ENCODE assay signal across 9 cellular contexts in the genomic region with DNA sequence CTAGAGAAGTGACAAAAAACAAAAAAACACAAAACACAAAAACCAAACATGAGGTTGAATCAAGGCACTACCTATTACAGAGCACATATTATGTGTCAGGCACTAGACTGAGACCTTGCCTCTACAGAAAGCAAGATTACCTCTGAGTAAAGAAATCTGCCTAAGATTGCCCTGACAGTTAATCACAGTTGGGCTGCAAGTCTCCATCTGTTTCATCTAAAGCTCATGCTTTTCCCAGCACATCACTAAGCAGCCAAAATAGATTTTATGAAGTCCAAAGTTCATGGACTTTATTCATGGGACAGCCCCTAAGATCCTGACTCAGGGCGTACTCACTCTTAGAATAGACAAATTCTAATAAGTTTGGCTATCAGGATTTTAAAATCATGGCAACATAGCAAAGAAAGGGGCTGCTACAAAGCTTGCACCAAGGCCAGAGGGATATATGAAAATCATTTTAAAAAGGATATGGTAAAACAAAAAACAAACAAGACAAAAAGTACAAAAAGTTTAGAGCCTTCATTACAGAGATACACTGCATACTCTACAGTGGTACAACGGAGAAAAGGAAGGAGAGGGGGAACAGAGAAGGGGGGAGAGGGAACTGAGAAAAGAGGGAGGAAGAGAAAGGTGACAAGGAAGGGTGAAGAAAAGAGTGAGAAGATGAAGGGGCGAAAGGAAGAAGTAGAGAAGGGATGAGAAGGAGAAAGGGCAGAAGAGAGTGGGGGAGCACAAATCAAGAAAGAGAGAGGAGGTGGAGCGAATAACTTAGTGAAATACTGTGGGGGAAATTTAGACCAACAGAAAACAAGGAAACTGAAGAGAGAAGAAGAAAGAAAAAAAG. TPM values are rescaled to one million over a fixed set of nuclear protein-coding genes. Genes with fewer than 3 reads are reported as not detected.
DNase-seq lines count a peak whose midpoint lies in the region; ATAC-seq, FAIRE-seq and TF ChIP-seq lines count a peak whose summit lies in the region.
"Had no signal": no experiment of that assay in that cellular context is flagged by ENCODE, and none has a peak within 500 bp of the region (broad histone marks: within the 10 kb centered on the region; RNA-seq: fewer than 3 reads in every experiment).

No MANE protein-coding gene starts in this region.

- peak overlapping the region; percentile 75 for H3K27ac Mint-ChIP-seq in CD8-positive, alpha-beta T cell

- no peaks in the 10 kb centered on the region for H3K27me3 ChIP-seq in CD8-positive, alpha-beta T cell (ENCODE audit: insufficient read depth, low read length)
- H3K27me3 ChIP-seq in pancreas: no peaks in the 10 kb centered on the region

- WGBS in pancreas, 2 donors: 81 to 86% methylated on average over 4 of the region's 4 CpGs

- FAIRE-seq in RCC 7860 (lab: Jason Lieb, UNC): peak; percentile 94
- peak; percentile 39 for FAIRE-seq in pancreas (lab: Jason Lieb, UNC)
- FAIRE-seq: GM18507 had no signal

- POLR2A ChIA-PET in CD8-positive, alpha-beta T cell (lab: Charles Lee): interaction anchor here (0.6 kb wide), 1 partner anchor 9 kb away, joined by 3 read pairs; no protein-coding TSS in a partner anchor

- intact Hi-C loops in CD8-positive, alpha-beta T cell (cut with DNase I, micrococcal nuclease): loop anchor here in 1 of 2 experiments (5.0 kb wide), 1 partner anchor 41 kb away; no protein-coding TSS in a partner anchor
- intact Hi-C loops in pancreas (cut with DNase I): no loop called here

- CTCF ChIA-PET in CD8-positive, alpha-beta T cell (lab: Charles Lee): interaction anchor here (0.5 to 2.1 kb wide), 2 partner anchors 65 to 1579 kb away, joined by 5 to 7 read pairs; no protein-coding TSS in a partner anchor

- no peak for TF ChIP-seq CTCF in CD8-positive, alpha-beta T cell (IDR thresholded peaks at IDR 0.05)
- no peak for TF ChIP-seq CTCF in pancreas (IDR thresholded peaks at IDR 0.05)

- H3K27ac ChIP-seq in CD8-positive, alpha-beta T cell (ENCODE audit: low read depth, low read length): no peak overlapping the region
- no peak overlapping the region for H3K27ac ChIP-seq in pancreas

- peaks cover 17% of the 10 kb centered on the region for H3K36me3 ChIP-seq in CD8-positive, alpha-beta T cell (ENCODE audit: insufficient read depth, low read length)
- H3K36me3 ChIP-seq in pancreas: peaks cover 0 to under 1% (median 0%) of the 10 kb centered on the region in 3 donors

- H3K4me1 Mint-ChIP-seq in CD8-positive, alpha-beta T cell (ENCODE audit: low read depth): peaks cover 45% of the 10 kb centered on the region

- H3K9me3 Mint-ChIP-seq in CD8-positive, alpha-beta T cell: peaks cover 8% of the 10 kb centered on the region

- H3K27me3 Mint-ChIP-seq in CD8-positive, alpha-beta T cell (ENCODE audit: low read depth): no peaks in the 10 kb centered on the region

- no peaks in the 10 kb centered on the region for H3K9me3 ChIP-seq in CD8-positive, alpha-beta T cell (ENCODE audit: low read length)
- no peaks in the 10 kb centered on the region for H3K9me3 ChIP-seq in pancreas

- H3K36me3 Mint-ChIP-seq in CD8-positive, alpha-beta T cell: peaks cover 70% of the 10 kb centered on the region

- peaks cover 7% of the 10 kb centered on the region for H3K4me1 ChIP-seq in CD8-positive, alpha-beta T cell (ENCODE audit: insufficient read depth, low read length)
- peaks cover 0 to 9% (median 9%) of the 10 kb centered on the region in 3 donors for H3K4me1 ChIP-seq in pancreas

- DNase-seq in CD8-positive, alpha-beta T cell: no peak
- peak; percentile 93 for DNase-seq in RCC 7860 (ENCODE audit: low spot score)
- DNase-seq in fibroblast of gingiva (ENCODE audit: low read depth): peak; percentile 67
- DNase-seq in pancreas: no peak
- DNase-seq in dermis blood vessel endothelial cell: no peak
- DNase-seq in NCI-H1105 (lab: John Stamatoyannopoulos, UW): no peak

- ATAC-seq in CD8-positive, alpha-beta T cell: no peak
- ATAC-seq in pancreas (peak in 3 of 4 donors; percentile 65 to 78 (median 67)), GM21360 (IDR thresholded peaks at IDR 0.05; ENCODE audit: unreplicated experiment) (no peak), HG03196 (IDR thresholded peaks at IDR 0.05; ENCODE audit: unreplicated experiment) (no peak)

- H3K4me3 ChIP-seq in CD8-positive, alpha-beta T cell (ENCODE audit: low read depth, low read length): no peak overlapping the region
- no peak overlapping the region for H3K4me3 ChIP-seq in pancreas

- no peak overlapping the region for H3K4me3 Mint-ChIP-seq in CD8-positive, alpha-beta T cell

RNA-seq across cellular contexts. Expression of a gene that starts 58.2 kb away (rescaled TPM):
- 100 to 1,000 TPM; 116 to 128 TPM for total RNA-seq in CD8-positive, alpha-beta T cell
- total RNA-seq in pancreas (10 to 100 TPM; 13.1 to 23.0 (median 15.3) TPM), dermis blood vessel endothelial cell (36.2 and 44.7 TPM in 2 replicates)
- polyA plus RNA-seq in pancreas: 1 to 10 TPM; 4.2 to 6.9 TPM

Comparison
In these comparisons a context has a peak if more than half of its experiments do, and no peak if none do; other contexts are left out.
1. ATAC-seq: peak in pancreas (3 of 4); none in CD8-positive, alpha-beta T cell (single experiment), GM21360 (single experiment) and HG03196 (single experiment).
2. DNase-seq: peak in RCC 7860 (single experiment) and fibroblast of gingiva (single experiment); none in CD8-positive, alpha-beta T cell (0 of 7), pancreas (0 of 6), dermis blood vessel endothelial cell (single experiment) and NCI-H1105 (single experiment).